In genomic region chr11:120707098-120707497, GRCh38 we compare ENCODE assay signal across 13 cellular contexts.
DNase-seq lines count a peak whose midpoint lies in the region; ATAC-seq and TF ChIP-seq lines count a peak whose summit lies in the region.
"Had no signal": no experiment of that assay in that cellular context is flagged by ENCODE, and none has a peak within 500 bp of the region (broad histone marks: within the 10 kb centered on the region; RNA-seq: fewer than 3 reads in every experiment).

No MANE protein-coding gene starts in this region.

- WGBS in GM23248 (ENCODE audit: low coverage in 1 of 2, low lambda C conversion rate in 2 of 2, missing lambda C conversion rate in 2 of 2), 2 experiments = 46 to 52% methylated on average over 4 of the region's 4 CpGs

- peaks cover 17% of the 10 kb centered on the region; the same call in 1 of the 2 replicates for H3F3A ChIP-seq in GM23248 (ENCODE audit: insufficient read depth)

- H3K4me3 ChIP-seq in GM23248 = no peak overlapping the region
- H3K4me3 ChIP-seq in kidney epithelial cell (ENCODE audit: low read depth, low read length) = no peak overlapping the region
- H3K4me3 ChIP-seq: PC-9 had no signal

- peaks cover 21% of the 10 kb centered on the region for H3K9me3 Mint-ChIP-seq in osteocyte (ENCODE audit: unreplicated experiment)

- H3K9me3 ChIP-seq in GM23248 (ENCODE audit: low read depth) = no peaks in the 10 kb centered on the region

- H3K27ac Mint-ChIP-seq in osteocyte (ENCODE audit: unreplicated experiment) = no peak overlapping the region

- H3K4me1 ChIP-seq in GM23248 (ENCODE audit: insufficient read depth) = peaks cover 13% of the 10 kb centered on the region

- in situ Hi-C loops in GM23248 (cut with MboI) = no loop called here

- H3K4me2 ChIP-seq in GM23248 (ENCODE audit: unreplicated experiment) = no peak overlapping the region
- H3K4me2 ChIP-seq: PC-9 had no signal

- no peak overlapping the region for H3K9ac ChIP-seq in GM23248

- H4K20me1 ChIP-seq in GM23248 (ENCODE audit: insufficient read depth) = no peaks in the 10 kb centered on the region

- H3K36me3 ChIP-seq in GM23248 (ENCODE audit: low read depth) (no peaks in the 10 kb centered on the region), kidney epithelial cell (ENCODE audit: control insufficient read depth, insufficient read depth, low read length) (no peaks in the 10 kb centered on the region)

- no peak overlapping the region for H3K4me3 Mint-ChIP-seq in osteocyte (ENCODE audit: unreplicated experiment)

- no peaks in the 10 kb centered on the region for H3K9me2 ChIP-seq in GM23248 (ENCODE audit: insufficient read depth)

- H3K27me3 ChIP-seq in GM23248 (replicated peaks; ENCODE audit: insufficient read depth) = peaks cover 6% of the 10 kb centered on the region; the same call in 1 of the 2 replicates
- no peaks in the 10 kb centered on the region for H3K27me3 ChIP-seq in kidney epithelial cell (ENCODE audit: control insufficient read depth, insufficient read depth, low read length)

- no peaks in the 10 kb centered on the region for H3K79me2 ChIP-seq in GM23248 (ENCODE audit: insufficient read depth)

- no peak overlapping the region for H3K27ac ChIP-seq in GM23248
- H3K27ac ChIP-seq: PC-9 had no signal

- no peak for ATAC-seq in GM21515 (IDR thresholded peaks at IDR 0.05; ENCODE audit: unreplicated experiment)

- DNase-seq in GM23248 (peak; percentile 38), amniotic epithelial cell (ENCODE audit: low read depth) (peak; percentile 7), kidney epithelial cell (ENCODE audit: low read depth) (peak; percentile 49), osteocyte (ENCODE audit: extremely low spot score, unreplicated experiment) (peak; percentile 67), GF-D8 (lab: John Stamatoyannopoulos, UW) (no peak), activated gamma-delta T cell treated with Interleukin-2 at 50 U/mL for 16 hours (no peak)
- DNase-seq: COR-L47, Karpas-422, NCI-H1417, NCI-H187 treated with DMSO at 0.1 percent for 48 hours, NCI-H774, PC-9 had no signal

- H2AFZ ChIP-seq in GM23248 = no peak overlapping the region
- H2AFZ ChIP-seq: PC-9 had no signal

- H3K4me1 Mint-ChIP-seq in osteocyte (ENCODE audit: unreplicated experiment) = peaks cover 16% of the 10 kb centered on the region

- TF ChIP-seq CTCF in kidney epithelial cell (IDR thresholded peaks at IDR 0.05; ENCODE audit: insufficient read depth, low read length, poor library complexity, severe bottlenecking) = no peak
- no peak for TF ChIP-seq CTCF in osteocyte (IDR thresholded peaks at IDR 0.05)

- H3K36me3 Mint-ChIP-seq in osteocyte (ENCODE audit: unreplicated experiment) = no peaks in the 10 kb centered on the region

- peaks cover 3% of the 10 kb centered on the region for H3K27me3 Mint-ChIP-seq in osteocyte (ENCODE audit: unreplicated experiment)

Comparison
In these comparisons a context has a peak if more than half of its experiments do, and no peak if none do; other contexts are left out.
1. DNase-seq: peak in GM23248 (single experiment), amniotic epithelial cell (single experiment), kidney epithelial cell (single experiment) and osteocyte (single experiment); none in GF-D8 (single experiment) and activated gamma-delta T cell treated with Interleukin-2 at 50 U/mL for 16 hours (single experiment).